In the genomic region with DNA sequence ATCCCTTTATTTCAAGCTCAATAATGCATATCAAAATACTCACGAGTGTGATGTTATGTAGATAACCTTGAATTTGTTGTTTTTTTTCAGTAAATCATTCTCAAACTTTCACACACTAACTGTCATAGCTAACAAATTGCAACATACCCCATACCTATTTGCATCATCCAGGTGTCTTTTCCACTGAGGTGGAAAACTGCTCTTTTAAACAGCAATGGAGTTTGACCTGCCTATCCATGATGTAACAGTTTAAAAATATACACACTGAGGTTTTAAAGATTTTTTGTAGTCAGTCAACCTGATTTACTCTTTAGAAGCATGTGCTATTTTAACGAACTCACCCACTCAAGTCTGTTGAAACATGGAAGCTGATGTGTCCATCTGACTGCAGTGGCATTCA, we compare ENCODE assay signal across 24 cellular contexts.
DNase-seq lines count a peak whose midpoint lies in the region; ATAC-seq and TF ChIP-seq lines count a peak whose summit lies in the region.
"Had no signal": no experiment of that assay in that cellular context is flagged by ENCODE, and none has a peak within 500 bp of the region (broad histone marks: within the 10 kb centered on the region; RNA-seq: fewer than 3 reads in every experiment).

No MANE protein-coding gene starts in this region.

- intact Hi-C loops in Caco-2 (cut with micrococcal nuclease; ENCODE audit: unreplicated experiment), result no loop called here
- intact Hi-C loops in mammary epithelial cell (cut with micrococcal nuclease), result loop anchor here (2.0 to 5.0 kb wide), 3 partner anchors 278 to 424 kb away; partner anchors contain the start of gene RND3

- no peak overlapping the region for H3K9ac ChIP-seq in mammary epithelial cell (ENCODE audit: insufficient read depth, low read length)

- POLR2A ChIA-PET in Caco-2 (lab: Charles Lee), result no interaction called here

- CTCF ChIA-PET in Caco-2 (lab: Charles Lee), result no interaction called here
- CTCF ChIA-PET in mammary epithelial cell (lab: Charles Lee; ENCODE audit: low non-redundant PET), result no interaction called here

- H3K27ac ChIP-seq in mammary epithelial cell (ENCODE audit: insufficient read depth, low read depth, low read length) (no peak overlapping the region), right atrium auricular region (no peak overlapping the region)
- H3K27ac ChIP-seq: SJSA1 had no signal

- no peak overlapping the region for H3K4me2 ChIP-seq in mammary epithelial cell (ENCODE audit: insufficient read depth, low read depth, low read length)

- peaks cover 6% of the 10 kb centered on the region for H3K36me3 Mint-ChIP-seq in Caco-2 (ENCODE audit: insufficient read depth, unreplicated experiment)
- H3K36me3 Mint-ChIP-seq: CD4-positive, alpha-beta memory T cell; T-cell had no signal

- peak overlapping the region; percentile 19 for H3K27ac Mint-ChIP-seq in Caco-2 (ENCODE audit: unreplicated experiment)
- H3K27ac Mint-ChIP-seq: CD4-positive, alpha-beta memory T cell; T-cell had no signal

- peaks cover 13% of the 10 kb centered on the region; the same call in 1 of the 2 replicates for H3K9me3 ChIP-seq in Caco-2
- H3K9me3 ChIP-seq in mammary epithelial cell (replicated peaks; ENCODE audit: insufficient read depth, low read length), result no peaks in the 10 kb centered on the region
- H3K9me3 ChIP-seq in right atrium auricular region, result no peaks in the 10 kb centered on the region
- H3K9me3 ChIP-seq: SJSA1 had no signal

- H3K4me1 ChIP-seq in Caco-2, result 0 out of 2 replicates have a peak, but pooled peaks cover 6% of the 10 kb centered on the region
- peaks cover 21% of the 10 kb centered on the region for H3K4me1 ChIP-seq in mammary epithelial cell (ENCODE audit: insufficient read depth, low read length)
- no peaks in the 10 kb centered on the region for H3K4me1 ChIP-seq in right atrium auricular region

- no peak overlapping the region for H2AFZ ChIP-seq in mammary epithelial cell (ENCODE audit: low read depth, low read length)

- H4K20me1 ChIP-seq in mammary epithelial cell (ENCODE audit: insufficient read depth, low read length), result no peaks in the 10 kb centered on the region

- no peak for TF ChIP-seq EP300 in Ishikawa (IDR thresholded peaks at IDR 0.05; ENCODE audit: borderline replicate concordance)

- no peak for DNase-seq in Caco-2
- no peak for DNase-seq in mammary epithelial cell
- no peak for DNase-seq in left lobe of liver (ENCODE audit: low spot score)
- no peak for DNase-seq in Ammon's horn (ENCODE audit: low spot score)
- no peak for DNase-seq in NCI-H510A treated with DMSO at 0.1 percent for 48 hours (lab: John Stamatoyannopoulos, UW)
- DNase-seq in right atrium auricular region (ENCODE audit: low spot score), result no peak
- DNase-seq: AML-193; C1 segment of cervical spinal cord; CD4-positive, alpha-beta memory T cell; DMS153; DND-41; H7; KG1; MM.1S; NCI-H1417; NCI-H1694; NCI-H2029 treated with DMSO at 0.1 percent for 48 hours; NCI-H2227 treated with DMSO at 0.1 percent for 48 hours; NCI-H69; T-cell had no signal

- WGBS in mammary epithelial cell (ENCODE audit: low coverage, missing lambda C conversion rate), result 91% methylated on average over 2 of the region's 2 CpGs

- H3K4me1 Mint-ChIP-seq in Caco-2 (ENCODE audit: low read depth, unreplicated experiment), result peaks cover 13% of the 10 kb centered on the region
- H3K4me1 Mint-ChIP-seq: CD4-positive, alpha-beta memory T cell; T-cell had no signal

- H3K4me3 Mint-ChIP-seq in Caco-2 (ENCODE audit: unreplicated experiment), result no peak overlapping the region
- H3K4me3 Mint-ChIP-seq: CD4-positive, alpha-beta memory T cell; T-cell had no signal

- H3K4me3 ChIP-seq in Caco-2 (ENCODE audit: low read depth, low read length), result no peak overlapping the region
- no peak overlapping the region for H3K4me3 ChIP-seq in mammary epithelial cell (replicated peaks in 1 of 3; ENCODE audit: insufficient read depth in 1 of 3, low read depth in 2 of 3, low read length in 3 of 3)
- H3K4me3 ChIP-seq in right atrium auricular region, result no peak overlapping the region
- H3K4me3 ChIP-seq: SJSA1 had no signal

- in situ Hi-C loops in mammary epithelial cell (cut with MboI; ENCODE audit: low sequenced_read_pairs in 2 of 2), result no loop called here

- H3K27me3 ChIP-seq in Caco-2 (replicated peaks; ENCODE audit: control insufficient read depth, insufficient read depth, low read length) (no peaks in the 10 kb centered on the region), mammary epithelial cell (ENCODE audit: insufficient read depth, low read length) (no peaks in the 10 kb centered on the region), right atrium auricular region (no peaks in the 10 kb centered on the region)
- H3K27me3 ChIP-seq: SJSA1 had no signal

- no peak for TF ChIP-seq RAD21 in Ishikawa (IDR thresholded peaks at IDR 0.05; ENCODE audit: low read depth)

- BruUV-seq in Caco-2 (replicated peaks; lab: Mats Ljungman, UMichigan) (no TSS peak), mammary epithelial cell (replicated peaks; lab: Mats Ljungman, UMichigan) (TSS peak; percentile 93)

- ATAC-seq in left lobe of liver (peak; percentile 86), GM19467 (IDR thresholded peaks at IDR 0.05; ENCODE audit: unreplicated experiment) (no peak)
- ATAC-seq: Right ventricle myocardium inferior, T-cell had no signal

- H3K9me3 Mint-ChIP-seq in Caco-2 (ENCODE audit: unreplicated experiment), result peaks cover 17% of the 10 kb centered on the region

- dilution Hi-C loops in mammary epithelial cell (cut with HindIII; ENCODE audit: low sequenced_read_pairs), result no loop called here

- H3K79me2 ChIP-seq in mammary epithelial cell (ENCODE audit: insufficient read depth, low read length), result no peaks in the 10 kb centered on the region

- H3K36me3 ChIP-seq in Caco-2 (ENCODE audit: control insufficient read depth, insufficient read depth, low read length) (no peaks in the 10 kb centered on the region), mammary epithelial cell (ENCODE audit: insufficient read depth, low read length) (no peaks in the 10 kb centered on the region), right atrium auricular region (no peaks in the 10 kb centered on the region)
- H3K36me3 ChIP-seq: SJSA1 had no signal

- no peaks in the 10 kb centered on the region for H3K27me3 Mint-ChIP-seq in Caco-2 (ENCODE audit: insufficient read depth, unreplicated experiment)
- H3K27me3 Mint-ChIP-seq: CD4-positive, alpha-beta memory T cell; T-cell had no signal

- TF ChIP-seq CTCF in Caco-2 (IDR thresholded peaks at IDR 0.05; ENCODE audit: insufficient read depth in 1 of 2, low read depth in 1 of 2, low read length in 1 of 2, severe bottlenecking in 1 of 2, unreplicated experiment in 1 of 2) (no peak), mammary epithelial cell (conservative IDR thresholded peaks at IDR 0.05 in 1 of 2, IDR thresholded peaks at IDR 0.05 in 1 of 2; ENCODE audit: extremely low read depth in 1 of 2, insufficient read depth in 1 of 2, low read depth in 1 of 2, low read length in 2 of 2) (no peak), right atrium auricular region (IDR thresholded peaks at IDR 0.05) (no peak)

TF ChIP-seq in Ishikawa, 13 proteins besides CTCF, POLR2A, EP300 and RAD21:
- no peak for TF ChIP-seq TCF12 (IDR thresholded peaks at IDR 0.05; ENCODE audit: low read depth)
- TF ChIP-seq TAF1 (IDR thresholded peaks at IDR 0.05; ENCODE audit: low read depth), result no peak
- no peak for TF ChIP-seq FOXM1 (IDR thresholded peaks at IDR 0.05; ENCODE audit: borderline replicate concordance, low read depth)
- TF ChIP-seq CEBPB (IDR thresholded peaks at IDR 0.05), result peak; percentile 85
- no peak for TF ChIP-seq TEAD4 (IDR thresholded peaks at IDR 0.05)
- TF ChIP-seq ZBTB7A (IDR thresholded peaks at IDR 0.05; ENCODE audit: low read depth), result no peak
- no peak for TF ChIP-seq REST (IDR thresholded peaks at IDR 0.05; ENCODE audit: low read depth)
